1 cellular context compared by ENCODE assay signal in the genomic region with DNA sequence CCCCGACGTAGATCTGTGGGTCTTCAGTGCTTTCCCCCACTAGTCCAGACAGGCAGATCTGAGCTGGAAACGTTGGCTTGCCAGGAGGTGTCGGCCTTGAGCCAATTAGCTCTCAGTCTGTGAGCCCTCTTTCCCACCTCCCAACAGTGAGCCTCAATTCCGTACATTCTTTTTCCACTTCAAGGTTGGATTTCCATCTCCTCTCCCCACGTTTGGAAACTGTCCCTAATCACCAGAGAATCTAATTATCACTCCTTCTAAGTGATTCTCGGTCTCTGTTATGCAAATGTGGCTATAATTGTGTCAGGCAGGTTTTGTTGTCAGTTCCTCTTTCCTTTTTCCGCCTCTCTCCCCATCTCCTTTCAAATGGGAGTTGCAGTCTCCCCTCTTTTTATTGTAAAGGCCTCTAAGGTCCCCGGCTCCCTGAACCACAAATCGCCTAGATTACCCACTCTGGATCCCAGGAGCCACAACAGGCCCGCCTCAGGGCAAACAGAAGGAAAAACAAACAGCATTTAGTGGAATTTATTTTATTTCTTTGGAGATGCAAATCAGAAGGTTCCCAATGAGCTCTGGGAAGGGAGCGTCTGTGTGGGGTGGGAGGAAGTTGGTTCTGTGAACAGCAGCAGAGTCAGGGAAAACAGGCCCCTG.
TF ChIP-seq lines count a peak whose summit lies in the region.

No MANE protein-coding gene starts in this region.

TF ChIP-seq in GM12878, 131 proteins besides CTCF, POLR2A, EP300 and RAD21 (continued from another document):
- TF ChIP-seq, protein P1, sequence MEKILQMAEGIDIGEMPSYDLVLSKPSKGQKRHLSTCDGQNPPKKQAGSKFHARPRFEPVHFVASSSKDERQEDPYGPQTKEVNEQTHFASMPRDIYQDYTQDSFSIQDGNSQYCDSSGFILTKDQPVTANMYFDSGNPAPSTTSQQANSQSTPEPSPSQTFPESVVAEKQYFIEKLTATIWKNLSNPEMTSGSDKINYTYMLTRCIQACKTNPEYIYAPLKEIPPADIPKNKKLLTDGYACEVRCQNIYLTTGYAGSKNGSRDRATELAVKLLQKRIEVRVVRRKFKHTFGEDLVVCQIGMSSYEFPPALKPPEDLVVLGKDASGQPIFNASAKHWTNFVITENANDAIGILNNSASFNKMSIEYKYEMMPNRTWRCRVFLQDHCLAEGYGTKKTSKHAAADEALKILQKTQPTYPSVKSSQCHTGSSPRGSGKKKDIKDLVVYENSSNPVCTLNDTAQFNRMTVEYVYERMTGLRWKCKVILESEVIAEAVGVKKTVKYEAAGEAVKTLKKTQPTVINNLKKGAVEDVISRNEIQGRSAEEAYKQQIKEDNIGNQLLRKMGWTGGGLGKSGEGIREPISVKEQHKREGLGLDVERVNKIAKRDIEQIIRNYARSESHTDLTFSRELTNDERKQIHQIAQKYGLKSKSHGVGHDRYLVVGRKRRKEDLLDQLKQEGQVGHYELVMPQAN (conservative IDR thresholded peaks at IDR 0.05): no peak
- TF ChIP-seq TARDBP (IDR thresholded peaks at IDR 0.05; ENCODE audit: borderline replicate concordance) (no peak), ZNF207 (IDR thresholded peaks at IDR 0.05; ENCODE audit: borderline replicate concordance) (no peak), SIX5 (IDR thresholded peaks at IDR 0.05; ENCODE audit: low read depth, low read length, severe bottlenecking) (no peak), GATAD2B (conservative IDR thresholded peaks at IDR 0.05; ENCODE audit: low read depth) (peak; percentile 40; the same call in 1 of the 2 replicates), TCF3 (IDR thresholded peaks at IDR 0.05; ENCODE audit: borderline replicate concordance, insufficient read depth, low read depth, low read length) (no peak), CEBPB (IDR thresholded peaks at IDR 0.05; ENCODE audit: borderline replicate concordance in 1 of 2, low read depth in 2 of 2, low read length in 2 of 2) (no peak), ZSCAN29 (IDR thresholded peaks at IDR 0.05) (no peak)
